ENCODE assay signal across 17 cellular contexts in the genomic region with DNA sequence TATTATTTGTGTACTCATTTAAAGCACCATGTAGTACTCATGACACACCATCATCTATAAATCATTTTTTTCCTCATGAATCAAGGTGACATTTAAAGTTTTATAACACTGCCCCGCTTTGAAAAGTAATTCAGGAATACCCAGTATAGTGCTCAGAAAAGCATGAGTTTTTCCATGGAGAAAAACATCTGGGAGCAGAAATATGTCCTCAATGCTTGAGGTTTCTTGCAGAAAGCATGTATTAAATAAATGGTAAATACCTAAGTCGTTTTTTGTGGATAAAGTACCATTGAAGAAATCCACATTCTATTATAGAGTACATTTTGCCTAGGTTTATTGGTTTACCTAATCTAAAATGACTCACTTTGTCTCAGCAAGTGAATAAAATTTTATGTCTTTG.
"Had no signal": no experiment of that assay in that cellular context is flagged by ENCODE, and none has a peak within 500 bp of the region (broad histone marks: within the 10 kb centered on the region; RNA-seq: fewer than 3 reads in every experiment).

No MANE protein-coding gene starts in this region.

- DNase-seq: effector memory CD4-positive, alpha-beta T cell; foreskin fibroblast; glutamatergic neuron; islet precursor cell; mammary epithelial cell; naive thymus-derived CD4-positive, alpha-beta T cell; nephron progenitor cell; stimulated activated CD4-positive, alpha-beta T cell treated with anti-CD3 and anti-CD28 coated beads, Interleukin-2, amount 100 ng/mL, for 48 hours; stimulated activated naive CD4-positive, alpha-beta T cell treated with Interleukin-2 at 50 U/mL for 16 hours; thyroid gland had no signal

- H3K27me3 ChIP-seq: esophagus muscularis mucosa, gastroesophageal sphincter, right atrium auricular region, suprapubic skin, thyroid gland had no signal

- H3K9me3 Mint-ChIP-seq: type B pancreatic cell had no signal

- H3K4me1 ChIP-seq: esophagus muscularis mucosa, gastroesophageal sphincter, right atrium auricular region, suprapubic skin, thyroid gland had no signal

- H3K4me2 ChIP-seq: smooth muscle cell had no signal

- H3K4me3 Mint-ChIP-seq: nephron progenitor cell, type B pancreatic cell had no signal

- H3K27ac Mint-ChIP-seq: nephron progenitor cell, type B pancreatic cell had no signal

- H3K4me1 Mint-ChIP-seq: nephron progenitor cell had no signal

- H3K4me3 ChIP-seq: esophagus muscularis mucosa, gastroesophageal sphincter, right atrium auricular region, smooth muscle cell, suprapubic skin, thyroid gland had no signal

- H3K27ac ChIP-seq: epithelial cell of prostate, esophagus muscularis mucosa, gastroesophageal sphincter, right atrium auricular region, suprapubic skin, thyroid gland had no signal

- H3K27me3 Mint-ChIP-seq: naive thymus-derived CD4-positive, alpha-beta T cell; type B pancreatic cell had no signal

- H3K9me3 ChIP-seq: esophagus muscularis mucosa, gastroesophageal sphincter, right atrium auricular region, suprapubic skin, thyroid gland had no signal
